In the genomic region with DNA sequence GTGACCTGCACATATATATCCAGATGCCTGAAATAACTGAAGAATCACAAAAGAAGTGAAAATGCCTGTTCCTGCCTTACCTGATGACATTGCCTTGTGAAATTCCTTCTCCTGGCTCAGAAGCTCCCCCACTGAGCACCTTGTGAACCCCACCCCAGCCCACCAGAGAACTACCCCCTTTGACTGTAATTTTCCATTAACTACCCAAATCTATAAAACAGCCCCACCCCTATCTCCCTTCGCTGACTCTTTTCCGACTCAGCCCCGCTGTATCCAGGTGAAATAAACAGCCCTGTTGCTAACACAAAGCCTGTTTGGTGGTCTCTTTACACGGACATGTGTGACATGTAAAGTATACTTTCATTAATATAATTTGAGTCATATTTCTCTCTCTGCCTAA, we compare ENCODE assay signal across 2 cellular contexts.
TF ChIP-seq lines count a peak whose summit lies in the region.

No MANE protein-coding gene starts in this region.

TF ChIP-seq in GM23338, 12 proteins besides CTCF, POLR2A, EP300 and RAD21:
- TF ChIP-seq POLR2AphosphoS5 (IDR thresholded peaks at IDR 0.05; ENCODE audit: low read depth): no peak
- no peak for TF ChIP-seq NANOG (IDR thresholded peaks at IDR 0.05; ENCODE audit: borderline replicate concordance)
- TF ChIP-seq, protein P1, sequence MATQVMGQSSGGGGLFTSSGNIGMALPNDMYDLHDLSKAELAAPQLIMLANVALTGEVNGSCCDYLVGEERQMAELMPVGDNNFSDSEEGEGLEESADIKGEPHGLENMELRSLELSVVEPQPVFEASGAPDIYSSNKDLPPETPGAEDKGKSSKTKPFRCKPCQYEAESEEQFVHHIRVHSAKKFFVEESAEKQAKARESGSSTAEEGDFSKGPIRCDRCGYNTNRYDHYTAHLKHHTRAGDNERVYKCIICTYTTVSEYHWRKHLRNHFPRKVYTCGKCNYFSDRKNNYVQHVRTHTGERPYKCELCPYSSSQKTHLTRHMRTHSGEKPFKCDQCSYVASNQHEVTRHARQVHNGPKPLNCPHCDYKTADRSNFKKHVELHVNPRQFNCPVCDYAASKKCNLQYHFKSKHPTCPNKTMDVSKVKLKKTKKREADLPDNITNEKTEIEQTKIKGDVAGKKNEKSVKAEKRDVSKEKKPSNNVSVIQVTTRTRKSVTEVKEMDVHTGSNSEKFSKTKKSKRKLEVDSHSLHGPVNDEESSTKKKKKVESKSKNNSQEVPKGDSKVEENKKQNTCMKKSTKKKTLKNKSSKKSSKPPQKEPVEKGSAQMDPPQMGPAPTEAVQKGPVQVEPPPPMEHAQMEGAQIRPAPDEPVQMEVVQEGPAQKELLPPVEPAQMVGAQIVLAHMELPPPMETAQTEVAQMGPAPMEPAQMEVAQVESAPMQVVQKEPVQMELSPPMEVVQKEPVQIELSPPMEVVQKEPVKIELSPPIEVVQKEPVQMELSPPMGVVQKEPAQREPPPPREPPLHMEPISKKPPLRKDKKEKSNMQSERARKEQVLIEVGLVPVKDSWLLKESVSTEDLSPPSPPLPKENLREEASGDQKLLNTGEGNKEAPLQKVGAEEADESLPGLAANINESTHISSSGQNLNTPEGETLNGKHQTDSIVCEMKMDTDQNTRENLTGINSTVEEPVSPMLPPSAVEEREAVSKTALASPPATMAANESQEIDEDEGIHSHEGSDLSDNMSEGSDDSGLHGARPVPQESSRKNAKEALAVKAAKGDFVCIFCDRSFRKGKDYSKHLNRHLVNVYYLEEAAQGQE (IDR thresholded peaks at IDR 0.05; ENCODE audit: unreplicated experiment): no peak
- TF ChIP-seq EZH2phosphoT487 (IDR thresholded peaks at IDR 0.05; ENCODE audit: unreplicated experiment): no peak
TF ChIP-seq in GM23338: peak in this region for 0.

TF ChIP-seq in H1, 55 proteins besides CTCF, POLR2A, EP300 and RAD21:
- TF ChIP-seq, protein P2, sequence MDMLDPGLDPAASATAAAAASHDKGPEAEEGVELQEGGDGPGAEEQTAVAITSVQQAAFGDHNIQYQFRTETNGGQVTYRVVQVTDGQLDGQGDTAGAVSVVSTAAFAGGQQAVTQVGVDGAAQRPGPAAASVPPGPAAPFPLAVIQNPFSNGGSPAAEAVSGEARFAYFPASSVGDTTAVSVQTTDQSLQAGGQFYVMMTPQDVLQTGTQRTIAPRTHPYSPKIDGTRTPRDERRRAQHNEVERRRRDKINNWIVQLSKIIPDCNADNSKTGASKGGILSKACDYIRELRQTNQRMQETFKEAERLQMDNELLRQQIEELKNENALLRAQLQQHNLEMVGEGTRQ (IDR thresholded peaks at IDR 0.05; ENCODE audit: low read length): no peak
- TF ChIP-seq SUZ12 (IDR thresholded peaks at IDR 0.05; ENCODE audit: low read length) (no peak), HDAC2 (IDR thresholded peaks at IDR 0.05; ENCODE audit: borderline replicate concordance in 1 of 2, low read depth in 2 of 2, low read length in 2 of 2) (no peak), TBP (IDR thresholded peaks at IDR 0.05; ENCODE audit: low read depth, low read length) (0 out of 2 replicates have a peak, but pooled peaks have one; percentile 14)
